In genomic region chr1:27037518-27037917, GRCh38 we compare ENCODE assay signal across 19 cellular contexts. TPM values are rescaled to one million over a fixed set of nuclear protein-coding genes. Genes with fewer than 3 reads are reported as not detected.
DNase-seq lines count a peak whose midpoint lies in the region; ATAC-seq and TF ChIP-seq lines count a peak whose summit lies in the region.
"Had no signal": no experiment of that assay in that cellular context is flagged by ENCODE, and none has a peak within 500 bp of the region (broad histone marks: within the 10 kb centered on the region; RNA-seq: fewer than 3 reads in every experiment).

No MANE protein-coding gene starts in this region.

- H3K27me3 ChIP-seq in Karpas-422 (ENCODE audit: low read length) (no peaks in the 10 kb centered on the region), neural cell (ENCODE audit: insufficient read depth, low read depth, low read length) (no peaks in the 10 kb centered on the region)
- H3K27me3 ChIP-seq: BLaER1 had no signal

- H2AFZ ChIP-seq in Karpas-422 (ENCODE audit: low read length) (no peak overlapping the region), neural cell (ENCODE audit: low read depth, low read length) (no peak overlapping the region)

- H3K4me2 ChIP-seq in Karpas-422 (ENCODE audit: low read depth, low read length, poor library complexity, severe bottlenecking): no peak overlapping the region
- no peak overlapping the region for H3K4me2 ChIP-seq in neural cell (ENCODE audit: low read length)
- H3K4me2 ChIP-seq: BLaER1 had no signal

- H3K79me2 ChIP-seq in Karpas-422 (ENCODE audit: low read length) (no peaks in the 10 kb centered on the region), neural cell (replicated peaks; ENCODE audit: insufficient read depth, low read length) (no peaks in the 10 kb centered on the region)

- H3F3A ChIP-seq in neural cell (ENCODE audit: insufficient read depth, low read length, poor library complexity, severe bottlenecking): no peaks in the 10 kb centered on the region

- no peaks in the 10 kb centered on the region for H3K9me2 ChIP-seq in Karpas-422 (replicated peaks; ENCODE audit: insufficient read depth, low read length)
- no peaks in the 10 kb centered on the region for H3K9me2 ChIP-seq in neural cell (ENCODE audit: insufficient read depth, low read length)

- peaks cover 4% of the 10 kb centered on the region; the same call in 1 of the 2 replicates for H3K4me1 ChIP-seq in Karpas-422 (ENCODE audit: low read length)
- H3K4me1 ChIP-seq: BLaER1, Caco-2 had no signal

- H4K20me1 ChIP-seq in Karpas-422 (ENCODE audit: insufficient read depth, low read depth, low read length) (no peaks in the 10 kb centered on the region), neural cell (ENCODE audit: insufficient read depth) (no peaks in the 10 kb centered on the region)
- H4K20me1 ChIP-seq: BLaER1 had no signal

- H3K36me3 ChIP-seq in Karpas-422 (ENCODE audit: insufficient read depth, low read length) (no peaks in the 10 kb centered on the region), neural cell (ENCODE audit: insufficient read depth, low read length) (no peaks in the 10 kb centered on the region)
- H3K36me3 ChIP-seq: BLaER1 had no signal

- DNase-seq in NCI-H524 (lab: John Stamatoyannopoulos, UW) (peak; percentile 14 to 15), NCI-H524 treated with DMSO at 0.1 percent for 48 hours (lab: John Stamatoyannopoulos, UW) (no peak), Karpas-422 (peak; percentile 67), NCI-H2171 treated with DMSO at 0.1 percent for 48 hours (lab: John Stamatoyannopoulos, UW) (peak; percentile 22)
- DNase-seq: Caco-2; CD4-positive, alpha-beta T cell; DMS153; H9; HFFc6; KG1; NCI-H2081; NCI-H510A; NK-92 treated with Interleukin-12 subunit alpha and Interleukin-12 subunit beta, amount 100 ng/mL, for 24 hours; T-helper 1 cell had no signal

- TF ChIP-seq EP300 in neural cell (conservative IDR thresholded peaks at IDR 0.05; ENCODE audit: poor library complexity, severe bottlenecking): no peak

- no peaks in the 10 kb centered on the region for H3K9me3 ChIP-seq in Karpas-422 (ENCODE audit: low read length)
- H3K9me3 ChIP-seq in neural cell (ENCODE audit: low read length): no peaks in the 10 kb centered on the region
- H3K9me3 ChIP-seq: BLaER1, Caco-2 had no signal

- no peak overlapping the region for H3K4me3 ChIP-seq in Karpas-422 (ENCODE audit: low read length)
- H3K4me3 ChIP-seq in neural cell (ENCODE audit: low read length): no peak overlapping the region
- H3K4me3 ChIP-seq: BLaER1 had no signal

- no peak for TF ChIP-seq RAD21 in neural cell (conservative IDR thresholded peaks at IDR 0.05)

- H3K27ac ChIP-seq in Karpas-422 (ENCODE audit: low read length) (no peak overlapping the region), neural cell (ENCODE audit: low read length) (peak overlapping the region; percentile 9)
- H3K27ac ChIP-seq: BLaER1 had no signal

- no peak for ATAC-seq in HG03097 (IDR thresholded peaks at IDR 0.05; ENCODE audit: low FRiP score, unreplicated experiment)
- no peak for ATAC-seq in HG03520 (IDR thresholded peaks at IDR 0.05; ENCODE audit: unreplicated experiment)
- ATAC-seq: HepG2 had no signal

- H3K9ac ChIP-seq in Karpas-422 (ENCODE audit: low read length) (no peak overlapping the region), neural cell (ENCODE audit: low read length) (no peak overlapping the region)
- H3K9ac ChIP-seq: BLaER1 had no signal

- no peak for TF ChIP-seq CTCF in neural cell (IDR thresholded peaks at IDR 0.05; ENCODE audit: poor library complexity, severe bottlenecking)

TF ChIP-seq in neural cell, 6 proteins besides CTCF, POLR2A, EP300 and RAD21:
- TF ChIP-seq EZH2 (IDR thresholded peaks at IDR 0.05; ENCODE audit: borderline replicate concordance, insufficient read depth, low read length, poor library complexity, severe bottlenecking) (no peak), TAF1 (IDR thresholded peaks at IDR 0.05; ENCODE audit: low read depth) (no peak), MXI1 (conservative IDR thresholded peaks at IDR 0.05; ENCODE audit: poor library complexity, severe bottlenecking) (no peak), SMC3 (conservative IDR thresholded peaks at IDR 0.05; ENCODE audit: poor library complexity) (no peak)
- TF ChIP-seq, protein P1, sequence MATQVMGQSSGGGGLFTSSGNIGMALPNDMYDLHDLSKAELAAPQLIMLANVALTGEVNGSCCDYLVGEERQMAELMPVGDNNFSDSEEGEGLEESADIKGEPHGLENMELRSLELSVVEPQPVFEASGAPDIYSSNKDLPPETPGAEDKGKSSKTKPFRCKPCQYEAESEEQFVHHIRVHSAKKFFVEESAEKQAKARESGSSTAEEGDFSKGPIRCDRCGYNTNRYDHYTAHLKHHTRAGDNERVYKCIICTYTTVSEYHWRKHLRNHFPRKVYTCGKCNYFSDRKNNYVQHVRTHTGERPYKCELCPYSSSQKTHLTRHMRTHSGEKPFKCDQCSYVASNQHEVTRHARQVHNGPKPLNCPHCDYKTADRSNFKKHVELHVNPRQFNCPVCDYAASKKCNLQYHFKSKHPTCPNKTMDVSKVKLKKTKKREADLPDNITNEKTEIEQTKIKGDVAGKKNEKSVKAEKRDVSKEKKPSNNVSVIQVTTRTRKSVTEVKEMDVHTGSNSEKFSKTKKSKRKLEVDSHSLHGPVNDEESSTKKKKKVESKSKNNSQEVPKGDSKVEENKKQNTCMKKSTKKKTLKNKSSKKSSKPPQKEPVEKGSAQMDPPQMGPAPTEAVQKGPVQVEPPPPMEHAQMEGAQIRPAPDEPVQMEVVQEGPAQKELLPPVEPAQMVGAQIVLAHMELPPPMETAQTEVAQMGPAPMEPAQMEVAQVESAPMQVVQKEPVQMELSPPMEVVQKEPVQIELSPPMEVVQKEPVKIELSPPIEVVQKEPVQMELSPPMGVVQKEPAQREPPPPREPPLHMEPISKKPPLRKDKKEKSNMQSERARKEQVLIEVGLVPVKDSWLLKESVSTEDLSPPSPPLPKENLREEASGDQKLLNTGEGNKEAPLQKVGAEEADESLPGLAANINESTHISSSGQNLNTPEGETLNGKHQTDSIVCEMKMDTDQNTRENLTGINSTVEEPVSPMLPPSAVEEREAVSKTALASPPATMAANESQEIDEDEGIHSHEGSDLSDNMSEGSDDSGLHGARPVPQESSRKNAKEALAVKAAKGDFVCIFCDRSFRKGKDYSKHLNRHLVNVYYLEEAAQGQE (IDR thresholded peaks at IDR 0.05; ENCODE audit: borderline replicate concordance): no peak
TF ChIP-seq in neural cell: peak in this region for 0.

RNA-seq across cellular contexts. Expression of gene TENT5B, which starts 24.9 kb away (rescaled TPM):
- total RNA-seq in Karpas-422 (2014; rRNA removed; shearing (Covaris generic); ENCODE audit: low replicate concordance): not detected in 2 replicates
- not detected in 2 replicates for polyA plus RNA-seq in neural cell
- polyA minus RNA-seq in neural cell: not detected in 2 replicates
- total RNA-seq: CD4-positive, alpha-beta T cell had no signal

RNA-seq across cellular contexts. Expression of gene TRNP1, which starts 44.0 kb away (rescaled TPM):
- total RNA-seq in Karpas-422 (2014; rRNA removed; shearing (Covaris generic); ENCODE audit: low replicate concordance): not detected in 2 replicates
- polyA plus RNA-seq in neural cell: 11.0 and 17.2 TPM in 2 replicates
- polyA minus RNA-seq in neural cell: 5.6 and 7.2 TPM in 2 replicates
